In genomic region chr1:245168921-245169320, GRCh38 we compare ENCODE assay signal across 19 cellular contexts. TPM values are rescaled to one million over a fixed set of nuclear protein-coding genes. Genes with fewer than 3 reads are reported as not detected.
DNase-seq lines count a peak whose midpoint lies in the region; ATAC-seq and TF ChIP-seq lines count a peak whose summit lies in the region.
"Had no signal": no experiment of that assay in that cellular context is flagged by ENCODE, and none has a peak within 500 bp of the region (broad histone marks: within the 10 kb centered on the region; RNA-seq: fewer than 3 reads in every experiment).

No MANE protein-coding gene starts in this region.

- H3K4me1 Mint-ChIP-seq in natural killer cell, result peaks cover 10 to 13% of the 10 kb centered on the region in 2 donors
- peaks cover 5 to 14% of the 10 kb centered on the region in 2 donors for H3K4me1 Mint-ChIP-seq in natural killer cell treated with Interleukin-12 subunit alpha and Interleukin-12 subunit beta and Interleukin-15 and Interleukin-18, amount 100 ng/mL, for 72 hours (ENCODE audit: low read depth in 2 of 2)

- H3K27ac ChIP-seq in right atrium auricular region, result no peak overlapping the region

- H3K27ac Mint-ChIP-seq in natural killer cell, result no peak overlapping the region
- no peak overlapping the region for H3K27ac Mint-ChIP-seq in natural killer cell treated with Interleukin-12 subunit alpha and Interleukin-12 subunit beta and Interleukin-15 and Interleukin-18, amount 100 ng/mL, for 72 hours
- H3K27ac Mint-ChIP-seq: CD4-positive, CD25-positive, alpha-beta regulatory T cell had no signal

- ATAC-seq in natural killer cell (no peak), GM18867 (IDR thresholded peaks at IDR 0.05; ENCODE audit: unreplicated experiment) (no peak), HG03378 (IDR thresholded peaks at IDR 0.05; ENCODE audit: unreplicated experiment) (no peak)
- no peak for ATAC-seq in natural killer cell treated with Interleukin-12 subunit alpha and Interleukin-12 subunit beta and Interleukin-15 and Interleukin-18, amount 100 ng/mL, for 72 hours
- ATAC-seq: GM12878 had no signal

- H3K9me3 Mint-ChIP-seq in natural killer cell, result no peaks in the 10 kb centered on the region
- H3K9me3 Mint-ChIP-seq in natural killer cell treated with Interleukin-12 subunit alpha and Interleukin-12 subunit beta and Interleukin-15 and Interleukin-18, amount 100 ng/mL, for 72 hours, result no peaks in the 10 kb centered on the region

- H3K27me3 ChIP-seq in right atrium auricular region, result no peaks in the 10 kb centered on the region

- H3K36me3 Mint-ChIP-seq in natural killer cell, result no peaks in the 10 kb centered on the region
- H3K36me3 Mint-ChIP-seq in natural killer cell treated with Interleukin-12 subunit alpha and Interleukin-12 subunit beta and Interleukin-15 and Interleukin-18, amount 100 ng/mL, for 72 hours, result no peaks in the 10 kb centered on the region

- no peaks in the 10 kb centered on the region for H3K36me3 ChIP-seq in right atrium auricular region

- no peaks in the 10 kb centered on the region for H3K9me3 ChIP-seq in right atrium auricular region

- H3K4me3 ChIP-seq in right atrium auricular region, result no peak overlapping the region
- H3K4me3 ChIP-seq: GM12878 had no signal

- peaks cover 28 to 49% of the 10 kb centered on the region in 2 donors for H3K27me3 Mint-ChIP-seq in natural killer cell (ENCODE audit: low read depth in 2 of 2)
- peaks cover 25 to 44% of the 10 kb centered on the region in 2 donors for H3K27me3 Mint-ChIP-seq in natural killer cell treated with Interleukin-12 subunit alpha and Interleukin-12 subunit beta and Interleukin-15 and Interleukin-18, amount 100 ng/mL, for 72 hours

- peaks cover 0 to 8% of the 10 kb centered on the region in 2 donors for H3K4me1 ChIP-seq in right atrium auricular region

- intact Hi-C loops in natural killer cell (cut with micrococcal nuclease), result no loop called here

- TF ChIP-seq CTCF in natural killer cell (IDR thresholded peaks at IDR 0.05) (no peak), right atrium auricular region (IDR thresholded peaks at IDR 0.05) (no peak)

- peak overlapping the region; percentile 35 for H3K4me3 Mint-ChIP-seq in natural killer cell
- H3K4me3 Mint-ChIP-seq in natural killer cell treated with Interleukin-12 subunit alpha and Interleukin-12 subunit beta and Interleukin-15 and Interleukin-18, amount 100 ng/mL, for 72 hours, result no peak overlapping the region
- H3K4me3 Mint-ChIP-seq: CD4-positive, CD25-positive, alpha-beta regulatory T cell had no signal

- DNase-seq in natural killer cell, result no peak
- no peak for DNase-seq in natural killer cell treated with Interleukin-12 subunit alpha and Interleukin-12 subunit beta and Interleukin-15 and Interleukin-18, amount 100 ng/mL, for 72 hours (ENCODE audit: low spot score)
- DNase-seq in NCI-H146 treated with DMSO at 0.1 percent for 48 hours (lab: John Stamatoyannopoulos, UW; ENCODE audit: unreplicated experiment), result peak; percentile 70
- peak; percentile 51 for DNase-seq in right atrium auricular region (ENCODE audit: low spot score)
- no peak for DNase-seq in cerebellum (ENCODE audit: low spot score)
- DNase-seq: Calu3; CD4-positive, CD25-positive, alpha-beta regulatory T cell; DND-41; Karpas-422; NCI-H1105 treated with DMSO at 0.1 percent for 48 hours; NCI-H187 treated with DMSO at 0.1 percent for 48 hours; NCI-H446; NCI-H69; NK-92 treated with Interleukin-12 subunit alpha and Interleukin-12 subunit beta, amount 100 ng/mL, for 24 hours had no signal

RNA-seq across cellular contexts. Expression of gene KIF26B, which starts 14.1 kb away (rescaled TPM):
- total RNA-seq in natural killer cell, result under 1 TPM; 0.16 to 0.96 (median 0.18) TPM
- not detected for total RNA-seq in natural killer cell treated with Interleukin-12 subunit alpha and Interleukin-12 subunit beta and Interleukin-15 and Interleukin-18, amount 100 ng/mL, for 72 hours
- 1 to 10 TPM in 1 of 2 donors, under 1 TPM in 1; 0.83 to 1.3 TPM for total RNA-seq in right atrium auricular region
- 22.0 TPM for total RNA-seq in cerebellum
- total RNA-seq: A673; CD4-positive, CD25-positive, alpha-beta regulatory T cell; OCI-LY7 had no signal

Comparison
In these comparisons a context has a peak if more than half of its experiments do, and no peak if none do; other contexts are left out.
1. DNase-seq: peak in NCI-H146 treated with DMSO at 0.1 percent for 48 hours (single experiment) and right atrium auricular region (single experiment); none in natural killer cell (single experiment), natural killer cell treated with Interleukin-12 subunit alpha and Interleukin-12 subunit beta and Interleukin-15 and Interleukin-18, amount 100 ng/mL, for 72 hours (single experiment) and cerebellum (single experiment).